In the genomic region with DNA sequence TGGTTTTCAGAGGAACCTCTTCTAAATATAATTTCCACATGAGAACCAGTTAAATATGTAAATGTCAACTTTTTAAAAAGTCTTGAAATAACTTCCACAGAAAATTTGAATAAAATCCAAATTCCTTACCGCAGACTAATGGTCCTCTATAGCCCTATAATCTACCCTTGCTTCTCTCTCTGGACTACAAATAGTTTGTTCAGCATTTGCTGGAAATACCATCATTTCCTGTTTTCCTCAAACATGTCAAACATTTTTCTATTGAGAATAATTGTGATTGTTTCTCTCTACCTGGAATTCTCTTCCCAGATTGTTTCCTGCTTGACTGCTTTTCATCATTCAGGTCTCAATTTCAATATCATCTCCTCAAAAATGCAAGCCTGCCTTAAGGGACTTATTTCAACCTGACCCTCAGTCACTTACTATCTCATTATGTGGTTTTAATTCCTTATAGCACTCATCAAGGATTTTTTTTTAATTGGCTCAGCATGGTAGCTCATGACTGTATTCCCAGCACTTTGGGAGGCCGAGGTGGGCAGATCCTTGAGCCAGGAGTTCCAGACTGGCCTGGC, we compare ENCODE assay signal across 2 cellular contexts.
TF ChIP-seq lines count a peak whose summit lies in the region.

No MANE protein-coding gene starts in this region.

TF ChIP-seq in Ishikawa, 13 proteins besides CTCF, POLR2A, EP300 and RAD21 (continued from another document):
- TF ChIP-seq REST (IDR thresholded peaks at IDR 0.05; ENCODE audit: low read depth) (no peak), FOXM1 (IDR thresholded peaks at IDR 0.05; ENCODE audit: borderline replicate concordance, low read depth) (peak; percentile 87), NFIC (IDR thresholded peaks at IDR 0.05) (peak; percentile 57), CEBPB (IDR thresholded peaks at IDR 0.05) (no peak), ZBTB7A (IDR thresholded peaks at IDR 0.05; ENCODE audit: low read depth) (no peak), CREB1 (IDR thresholded peaks at IDR 0.05; ENCODE audit: low read depth) (no peak), TAF1 (IDR thresholded peaks at IDR 0.05; ENCODE audit: low read depth) (no peak), EGR1 (IDR thresholded peaks at IDR 0.05) (no peak)
- TF ChIP-seq, protein P1, sequence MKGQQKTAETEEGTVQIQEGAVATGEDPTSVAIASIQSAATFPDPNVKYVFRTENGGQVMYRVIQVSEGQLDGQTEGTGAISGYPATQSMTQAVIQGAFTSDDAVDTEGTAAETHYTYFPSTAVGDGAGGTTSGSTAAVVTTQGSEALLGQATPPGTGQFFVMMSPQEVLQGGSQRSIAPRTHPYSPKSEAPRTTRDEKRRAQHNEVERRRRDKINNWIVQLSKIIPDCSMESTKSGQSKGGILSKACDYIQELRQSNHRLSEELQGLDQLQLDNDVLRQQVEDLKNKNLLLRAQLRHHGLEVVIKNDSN (IDR thresholded peaks at IDR 0.05) = no peak
- TF ChIP-seq, protein P2, sequence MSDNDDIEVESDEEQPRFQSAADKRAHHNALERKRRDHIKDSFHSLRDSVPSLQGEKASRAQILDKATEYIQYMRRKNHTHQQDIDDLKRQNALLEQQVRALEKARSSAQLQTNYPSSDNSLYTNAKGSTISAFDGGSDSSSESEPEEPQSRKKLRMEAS (IDR thresholded peaks at IDR 0.05) = no peak

TF ChIP-seq in K562, 482 proteins besides CTCF, POLR2A, EP300 and RAD21 (continued from another document):
- TF ChIP-seq ZNF280A (IDR thresholded peaks at IDR 0.05; ENCODE audit: low read depth, partially characterized antibody) (no peak), FOXJ3 (CRISPR knock-in tag; IDR thresholded peaks at IDR 0.05) (0 out of 2 replicates have a peak, but pooled peaks have one; percentile 24), ZNF408 (CRISPR knock-in tag; IDR thresholded peaks at IDR 0.05; ENCODE audit: low read depth) (peak; percentile 48; the same call in 1 of the 2 replicates)
